Comparison of ENCODE assay signal across 14 cellular contexts in the genomic region with DNA sequence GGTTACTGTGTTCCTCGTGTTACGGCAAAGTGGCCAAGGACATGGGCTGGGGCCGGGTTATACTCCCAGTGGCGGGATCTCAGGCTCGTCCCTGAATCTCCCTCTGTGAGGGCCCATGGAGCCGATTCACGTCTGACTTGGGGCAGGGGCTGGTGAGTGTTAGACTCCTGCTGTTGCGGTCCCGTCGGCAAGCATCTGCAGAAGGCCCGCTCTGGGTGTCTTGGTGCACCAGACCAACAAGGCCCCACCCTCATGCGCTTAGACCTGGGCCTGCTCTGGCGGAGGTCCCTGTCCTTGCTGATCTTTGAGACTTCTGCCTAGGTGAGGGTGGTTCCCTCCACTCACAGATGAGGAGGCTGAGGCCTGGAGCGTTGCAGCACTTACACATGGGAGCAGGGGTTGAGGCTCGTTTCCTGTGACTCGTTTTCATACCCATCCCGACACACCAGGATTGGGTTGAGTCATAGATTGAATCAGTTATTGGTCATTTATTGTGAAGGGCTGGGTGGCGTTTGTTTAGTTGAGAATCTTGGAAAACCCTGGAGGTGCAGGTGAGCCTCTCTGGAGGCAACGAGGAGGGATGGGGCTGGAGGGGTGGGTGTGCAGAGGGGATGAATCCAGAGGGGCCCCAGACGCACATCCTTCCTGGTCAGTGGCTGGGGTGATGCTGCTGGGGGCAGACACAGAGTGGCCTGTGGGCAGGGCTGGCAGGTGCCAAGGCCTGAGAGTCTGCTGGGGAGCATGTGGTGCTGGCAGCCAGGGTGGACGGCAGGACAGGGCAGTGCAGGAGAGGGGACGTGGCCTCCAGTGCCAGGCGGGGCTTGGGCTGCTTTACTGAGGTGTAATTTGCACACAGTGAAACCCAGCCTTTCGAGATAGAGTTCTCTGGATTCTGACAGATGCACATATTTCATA. TPM values are rescaled to one million over a fixed set of nuclear protein-coding genes. Genes with fewer than 3 reads are reported as not detected.
DNase-seq lines count a peak whose midpoint lies in the region; ATAC-seq, FAIRE-seq and TF ChIP-seq lines count a peak whose summit lies in the region.
"Had no signal": no experiment of that assay in that cellular context is flagged by ENCODE, and none has a peak within 500 bp of the region (broad histone marks: within the 10 kb centered on the region; RNA-seq: fewer than 3 reads in every experiment).

No MANE protein-coding gene starts in this region.

- no peak for DNase-seq in activated T-cell treated with anti-CD3 and anti-CD28 coated beads, Interleukin-2, amount 50 U/mL, for 24 hours
- no peak for DNase-seq in activated T-cell treated with anti-CD3 and anti-CD28 coated beads, Interleukin-2, amount 50 U/mL, for 1 hour
- DNase-seq in PC-3, result peak; percentile 92
- no peak for DNase-seq in endothelial cell of umbilical vein (ENCODE audit: low read depth, low spot score)
- DNase-seq in stimulated activated CD8-positive, alpha-beta memory T cell treated with anti-CD3 and anti-CD28 coated beads, Interleukin-4, amount 100 ng/mL, for 48 hours, result peak; percentile 37
- no peak for DNase-seq in hepatocyte (ENCODE audit: low spot score)
- DNase-seq: activated effector memory CD4-positive, alpha-beta T cell treated with Interleukin-2 at 50 U/mL for 16 hours; MV-4-11; naive thymus-derived CD4-positive, alpha-beta T cell; NCI-H226; RPMI8226; sigmoid colon had no signal

- no TSS peak for BruUV-seq in PC-3 (replicated peaks; lab: Mats Ljungman, UMichigan)
- no TSS peak for BruUV-seq in endothelial cell of umbilical vein (replicated peaks; lab: Mats Ljungman, UMichigan)

- peaks cover 60% of the 10 kb centered on the region for H3K4me1 Mint-ChIP-seq in activated T-cell treated with anti-CD3 and anti-CD28 coated beads, Interleukin-2, amount 50 U/mL, for 24 hours (ENCODE audit: low read depth)

- H3K27ac Mint-ChIP-seq in activated T-cell treated with anti-CD3 and anti-CD28 coated beads, Interleukin-2, amount 50 U/mL, for 24 hours, result peak overlapping the region; percentile 83

- H3K9me3 ChIP-seq in PC-3 (ENCODE audit: low read length) (no peaks in the 10 kb centered on the region), endothelial cell of umbilical vein (replicated peaks; ENCODE audit: control insufficient read depth, insufficient read depth, low read length) (no peaks in the 10 kb centered on the region), hepatocyte (ENCODE audit: low read depth) (no peaks in the 10 kb centered on the region)
- H3K9me3 ChIP-seq: sigmoid colon had no signal

- H3K4me3 ChIP-seq in PC-3 (ENCODE audit: low read length), result no peak overlapping the region
- no peak overlapping the region for H3K4me3 ChIP-seq in endothelial cell of umbilical vein (replicated peaks in 1 of 3; ENCODE audit: insufficient read depth in 1 of 3, low read depth in 1 of 3, low read length in 3 of 3)
- no peak overlapping the region for H3K4me3 ChIP-seq in hepatocyte
- H3K4me3 ChIP-seq: sigmoid colon had no signal

- dilution Hi-C loops in endothelial cell of umbilical vein (cut with MboI; ENCODE audit: extremely low pct_ligation_motif_present, low sequenced_read_pairs), result no loop called here

- peak; percentile 65 for ATAC-seq in PC-3
- ATAC-seq in GM18519 (IDR thresholded peaks at IDR 0.05; ENCODE audit: low FRiP score, unreplicated experiment), result no peak
- ATAC-seq in HG02588 (IDR thresholded peaks at IDR 0.05; ENCODE audit: unreplicated experiment), result no peak
- ATAC-seq: naive thymus-derived CD4-positive, alpha-beta T cell had no signal

- no peak overlapping the region for H3K9ac ChIP-seq in PC-3 (ENCODE audit: low read length)
- no peak overlapping the region for H3K9ac ChIP-seq in endothelial cell of umbilical vein (replicated peaks; ENCODE audit: extremely low read depth, insufficient read depth, low read length)

- no peaks in the 10 kb centered on the region for H3K9me3 Mint-ChIP-seq in activated T-cell treated with anti-CD3 and anti-CD28 coated beads, Interleukin-2, amount 50 U/mL, for 24 hours
- H3K9me3 Mint-ChIP-seq: naive thymus-derived CD4-positive, alpha-beta T cell had no signal

- POLR2A ChIA-PET in PC-3 (lab: Charles Lee; ENCODE audit: unreplicated experiment), result no interaction called here
- POLR2A ChIA-PET in endothelial cell of umbilical vein (lab: Charles Lee), result no interaction called here

- H3K27me3 ChIP-seq in PC-3 (ENCODE audit: low read length) (no peaks in the 10 kb centered on the region), endothelial cell of umbilical vein (ENCODE audit: control insufficient read depth in 2 of 2, insufficient read depth in 2 of 2, low read length in 2 of 2) (no peaks in the 10 kb centered on the region), hepatocyte (no peaks in the 10 kb centered on the region)
- H3K27me3 ChIP-seq: sigmoid colon had no signal

- CTCF ChIA-PET in PC-3 (lab: Charles Lee), result no interaction called here
- CTCF ChIA-PET in endothelial cell of umbilical vein (lab: Charles Lee), result no interaction called here

- peaks cover 86% of the 10 kb centered on the region for H3K36me3 Mint-ChIP-seq in activated T-cell treated with anti-CD3 and anti-CD28 coated beads, Interleukin-2, amount 50 U/mL, for 24 hours (ENCODE audit: low read depth)

- H3K4me2 ChIP-seq in PC-3 (ENCODE audit: low read length) (peak overlapping the region; percentile 55), endothelial cell of umbilical vein (ENCODE audit: insufficient read depth, low read length) (no peak overlapping the region), hepatocyte (no peak overlapping the region)

- H3K9me2 ChIP-seq in PC-3 (replicated peaks; ENCODE audit: low read length) (no peaks in the 10 kb centered on the region), hepatocyte (replicated peaks; ENCODE audit: insufficient read depth) (no peaks in the 10 kb centered on the region)

- H3K4me1 ChIP-seq in PC-3 (ENCODE audit: insufficient read depth, low read length) (peaks cover 30% of the 10 kb centered on the region), endothelial cell of umbilical vein (ENCODE audit: control insufficient read depth, extremely low read depth, insufficient read depth, low read length) (peaks cover 37% of the 10 kb centered on the region), hepatocyte (ENCODE audit: insufficient read depth) (peaks cover 36% of the 10 kb centered on the region)

- H3K4me3 Mint-ChIP-seq in activated T-cell treated with anti-CD3 and anti-CD28 coated beads, Interleukin-2, amount 50 U/mL, for 24 hours, result no peak overlapping the region

- H3K9me1 ChIP-seq in endothelial cell of umbilical vein (replicated peaks; ENCODE audit: control insufficient read depth, extremely low read depth, insufficient read depth, low read length), result no peaks in the 10 kb centered on the region

- no peak for TF ChIP-seq POLR2A in endothelial cell of umbilical vein (IDR thresholded peaks at IDR 0.05; ENCODE audit: low read depth, low read length)

- no peak for FAIRE-seq in endothelial cell of umbilical vein (lab: Jason Lieb, UNC)

- intact Hi-C loops in PC-3 (cut with micrococcal nuclease), result no loop called here
- intact Hi-C loops in endothelial cell of umbilical vein (cut with micrococcal nuclease), result no loop called here

- H3K36me3 ChIP-seq in PC-3 (ENCODE audit: low read depth, low read length) (peaks cover 41% of the 10 kb centered on the region), endothelial cell of umbilical vein (ENCODE audit: control insufficient read depth in 2 of 2, extremely low read depth in 1 of 2, insufficient read depth in 2 of 2, low read length in 2 of 2) (peaks cover 9 to 28% of the 10 kb centered on the region in 2 experiments), hepatocyte (replicated peaks; ENCODE audit: insufficient read depth, low read depth) (no peaks in the 10 kb centered on the region)

- H4K20me1 ChIP-seq in PC-3 (ENCODE audit: low read length) (peaks cover 47% of the 10 kb centered on the region), endothelial cell of umbilical vein (replicated peaks; ENCODE audit: control insufficient read depth, extremely low read depth, insufficient read depth, low read length) (no peaks in the 10 kb centered on the region), hepatocyte (ENCODE audit: insufficient read depth, poor library complexity, severe bottlenecking) (peaks cover 51% of the 10 kb centered on the region)

- H3K27ac ChIP-seq in PC-3 (ENCODE audit: low read length) (peak overlapping the region; percentile 69), endothelial cell of umbilical vein (ENCODE audit: insufficient read depth, low read depth, low read length) (no peak overlapping the region), hepatocyte (no peak overlapping the region)
- H3K27ac ChIP-seq: sigmoid colon had no signal

- TF ChIP-seq CTCF in PC-3 (conservative IDR thresholded peaks at IDR 0.05; ENCODE audit: low read depth, low read length) (no peak), endothelial cell of umbilical vein (IDR thresholded peaks at IDR 0.05; ENCODE audit: extremely low read depth in 1 of 2, insufficient read depth in 1 of 2, low read depth in 1 of 2, low read length in 2 of 2) (no peak), hepatocyte (IDR thresholded peaks at IDR 0.05; ENCODE audit: poor library complexity) (no peak)

- H3K27me3 Mint-ChIP-seq in activated T-cell treated with anti-CD3 and anti-CD28 coated beads, Interleukin-2, amount 50 U/mL, for 24 hours, result no peaks in the 10 kb centered on the region
- H3K27me3 Mint-ChIP-seq: naive thymus-derived CD4-positive, alpha-beta T cell had no signal

- H3K79me2 ChIP-seq in PC-3 (ENCODE audit: low read length) (peaks cover 86% of the 10 kb centered on the region), endothelial cell of umbilical vein (ENCODE audit: control insufficient read depth, insufficient read depth, low read length) (peaks cover 81% of the 10 kb centered on the region), hepatocyte (peaks cover 86% of the 10 kb centered on the region)

- no peaks in the 10 kb centered on the region for H3F3A ChIP-seq in PC-3 (ENCODE audit: low read length, unreplicated experiment)

- H2AFZ ChIP-seq in PC-3 (ENCODE audit: low read length) (no peak overlapping the region), endothelial cell of umbilical vein (ENCODE audit: low read depth, low read length) (no peak overlapping the region), hepatocyte (no peak overlapping the region)

- 93% methylated on average over 24 of the region's 24 CpGs for WGBS in hepatocyte (ENCODE audit: low lambda C conversion rate, missing lambda C conversion rate)

RNA-seq across cellular contexts. Expression of gene EPN1, which starts 4.6 kb away (rescaled TPM):
- total RNA-seq in PC-3 (2014; rRNA removed) (203 and 240 TPM in 2 replicates), endothelial cell of umbilical vein (133 and 138 TPM in 2 replicates), hepatocyte (40.2 and 74.8 TPM in 2 replicates)
- polyA plus RNA-seq in endothelial cell of umbilical vein (76.9 and 87.2 TPM in 2 replicates), hepatocyte (154 and 165 TPM in 2 replicates)
- 52.2 and 91.9 TPM in 2 replicates for polyA plus RNA-seq in endothelial cell of umbilical vein (2011; cell fraction: cytosol; rRNA removed)
- 37.8 and 43.7 TPM in 2 replicates for polyA plus RNA-seq in endothelial cell of umbilical vein (2011; cell fraction: nucleus; rRNA removed)
- 70.3 and 107 TPM in 2 replicates for polyA plus RNA-seq in endothelial cell of umbilical vein (2012)
- 47.2 and 66.9 TPM in 2 replicates for polyA minus RNA-seq in endothelial cell of umbilical vein
- 90.8 TPM for polyA minus RNA-seq in endothelial cell of umbilical vein (2011; cell fraction: cytosol; rRNA and poly(A)+ RNA removed)
- 11.7 and 23.9 TPM in 2 replicates for polyA minus RNA-seq in endothelial cell of umbilical vein (2011; cell fraction: nucleus; rRNA and poly(A)+ RNA removed)

RNA-seq across cellular contexts. Expression of gene U2AF2, which starts 24.8 kb away (rescaled TPM):
- total RNA-seq in PC-3 (2014; rRNA removed) (343 and 360 TPM in 2 replicates), endothelial cell of umbilical vein (246 and 259 TPM in 2 replicates), hepatocyte (94.6 and 99.6 TPM in 2 replicates)
- polyA plus RNA-seq in endothelial cell of umbilical vein (173 and 183 TPM in 2 replicates), hepatocyte (16.1 and 18.0 TPM in 2 replicates)
- 207 and 211 TPM in 2 replicates for polyA plus RNA-seq in endothelial cell of umbilical vein (2011; cell fraction: cytosol; rRNA removed)
- polyA plus RNA-seq in endothelial cell of umbilical vein (2011; cell fraction: nucleus; rRNA removed), result 352 and 403 TPM in 2 replicates
- polyA plus RNA-seq in endothelial cell of umbilical vein (2012), result 162 and 163 TPM in 2 replicates
- 106 and 117 TPM in 2 replicates for polyA minus RNA-seq in endothelial cell of umbilical vein
- 100.0 TPM for polyA minus RNA-seq in endothelial cell of umbilical vein (2011; cell fraction: cytosol; rRNA and poly(A)+ RNA removed)
- polyA minus RNA-seq in endothelial cell of umbilical vein (2011; cell fraction: nucleus; rRNA and poly(A)+ RNA removed), result 83.5 and 131 TPM in 2 replicates

RNA-seq across cellular contexts. Expression of gene CCDC106, which starts 31.6 kb away (rescaled TPM):
- total RNA-seq in PC-3 (2014; rRNA removed) (36.0 and 41.4 TPM in 2 replicates), endothelial cell of umbilical vein (11.8 and 13.2 TPM in 2 replicates), hepatocyte (13.0 and 18.3 TPM in 2 replicates)
- polyA plus RNA-seq in endothelial cell of umbilical vein (12.0 and 17.8 TPM in 2 replicates), hepatocyte (30.5 and 31.7 TPM in 2 replicates)
- polyA plus RNA-seq in endothelial cell of umbilical vein (2011; cell fraction: cytosol; rRNA removed), result 6.7 and 12.5 TPM in 2 replicates
- polyA plus RNA-seq in endothelial cell of umbilical vein (2011; cell fraction: nucleus; rRNA removed), result 11.5 and 13.9 TPM in 2 replicates
- polyA plus RNA-seq in endothelial cell of umbilical vein (2012), result 7.3 and 12.6 TPM in 2 replicates
- 2.5 and 2.6 TPM in 2 replicates for polyA minus RNA-seq in endothelial cell of umbilical vein
- polyA minus RNA-seq in endothelial cell of umbilical vein (2011; cell fraction: cytosol; rRNA and poly(A)+ RNA removed), result 3.7 TPM
- polyA minus RNA-seq in endothelial cell of umbilical vein (2011; cell fraction: nucleus; rRNA and poly(A)+ RNA removed), result 1.5 and 2.7 TPM in 2 replicates

RNA-seq across cellular contexts. Expression of gene ZNF581, which starts 36.2 kb away (rescaled TPM):
- total RNA-seq in PC-3 (2014; rRNA removed) (25.6 and 37.5 TPM in 2 replicates), endothelial cell of umbilical vein (27.8 and 31.4 TPM in 2 replicates), hepatocyte (12.2 and 17.3 TPM in 2 replicates)
- polyA plus RNA-seq in endothelial cell of umbilical vein (32.3 and 37.0 TPM in 2 replicates), hepatocyte (14.2 and 22.5 TPM in 2 replicates)
- polyA plus RNA-seq in endothelial cell of umbilical vein (2011; cell fraction: cytosol; rRNA removed), result 24.2 and 31.0 TPM in 2 replicates
- 9.1 and 13.7 TPM in 2 replicates for polyA plus RNA-seq in endothelial cell of umbilical vein (2011; cell fraction: nucleus; rRNA removed)
- 25.4 and 37.5 TPM in 2 replicates for polyA plus RNA-seq in endothelial cell of umbilical vein (2012)
- 17.1 and 24.4 TPM in 2 replicates for polyA minus RNA-seq in endothelial cell of umbilical vein
- polyA minus RNA-seq in endothelial cell of umbilical vein (2011; cell fraction: cytosol; rRNA and poly(A)+ RNA removed), result 13.7 TPM
- polyA minus RNA-seq in endothelial cell of umbilical vein (2011; cell fraction: nucleus; rRNA and poly(A)+ RNA removed), result 2.8 and 4.9 TPM in 2 replicates

RNA-seq across cellular contexts. Expression of gene ZNF580, which starts 38.8 kb away (rescaled TPM):
- total RNA-seq in PC-3 (2014; rRNA removed) (15.2 and 23.9 TPM in 2 replicates), endothelial cell of umbilical vein (32.5 and 41.1 TPM in 2 replicates), hepatocyte (6.1 and 10.1 TPM in 2 replicates)
- polyA plus RNA-seq in endothelial cell of umbilical vein (13.7 and 16.9 TPM in 2 replicates), hepatocyte (53.8 and 71.5 TPM in 2 replicates)
- 11.2 and 16.6 TPM in 2 replicates for polyA plus RNA-seq in endothelial cell of umbilical vein (2011; cell fraction: cytosol; rRNA removed)
- 22.6 and 26.6 TPM in 2 replicates for polyA plus RNA-seq in endothelial cell of umbilical vein (2011; cell fraction: nucleus; rRNA removed)
- 25.0 and 30.3 TPM in 2 replicates for polyA plus RNA-seq in endothelial cell of umbilical vein (2012)
- polyA minus RNA-seq in endothelial cell of umbilical vein, result 7.4 and 10.2 TPM in 2 replicates
- polyA minus RNA-seq in endothelial cell of umbilical vein (2011; cell fraction: cytosol; rRNA and poly(A)+ RNA removed), result 12.2 TPM
- polyA minus RNA-seq in endothelial cell of umbilical vein (2011; cell fraction: nucleus; rRNA and poly(A)+ RNA removed), result 4.6 and 8.8 TPM in 2 replicates

Comparison
In these comparisons a context has a peak if more than half of its experiments do, and no peak if none do; other contexts are left out.
1. DNase-seq: peak in PC-3 (single experiment) and stimulated activated CD8-positive, alpha-beta memory T cell treated with anti-CD3 and anti-CD28 coated beads, Interleukin-4, amount 100 ng/mL, for 48 hours (single experiment); none in activated T-cell treated with anti-CD3 and anti-CD28 coated beads, Interleukin-2, amount 50 U/mL, for 24 hours (single experiment), activated T-cell treated with anti-CD3 and anti-CD28 coated beads, Interleukin-2, amount 50 U/mL, for 1 hour (single experiment), endothelial cell of umbilical vein (single experiment) and hepatocyte (single experiment).